ENCODE assay signal across 36 cellular contexts in the genomic region with DNA sequence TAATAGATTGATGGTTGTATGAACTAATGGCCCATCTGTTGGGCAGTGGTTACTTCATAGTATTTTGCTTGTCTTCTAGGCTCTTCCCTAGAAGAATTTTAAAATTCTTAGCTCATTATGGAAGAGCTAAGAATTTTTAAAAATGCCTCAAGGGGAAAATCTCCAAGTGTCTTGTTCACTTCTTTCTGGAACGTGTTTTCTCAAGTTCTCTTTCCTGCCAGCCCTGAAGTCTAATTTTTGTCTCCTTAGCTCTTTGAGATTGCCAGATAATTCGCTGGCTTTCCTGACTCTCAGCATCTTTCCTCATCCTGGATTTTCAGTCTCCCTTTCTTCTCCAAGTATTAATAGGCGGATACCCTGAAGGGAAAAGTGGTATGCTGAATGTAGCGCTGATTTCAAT.
"Had no signal": no experiment of that assay in that cellular context is flagged by ENCODE, and none has a peak within 500 bp of the region (broad histone marks: within the 10 kb centered on the region; RNA-seq: fewer than 3 reads in every experiment).

No MANE protein-coding gene starts in this region.

- H3K36me3 Mint-ChIP-seq: activated CD8-positive, alpha-beta memory T cell treated with anti-CD3 and anti-CD28 coated beads, Interleukin-2, amount 10 ng/mL, durations not matched to agents 7 days and 5 days; activated naive CD4-positive, alpha-beta T cell treated with anti-CD3 and anti-CD28 coated beads, Interleukin-2, amount 50 U/mL, for 72 hours; activated naive CD8-positive, alpha-beta T cell treated with anti-CD3 and anti-CD28 coated beads for 36 hours had no signal

- H3K4me3 ChIP-seq: adrenal gland, body of pancreas, cardiac muscle cell had no signal

- DNase-seq: activated B cell treated with CpG ODN at 0.5 μM for 24 hours; activated CD4-positive, alpha-beta memory T cell treated with anti-CD3 and anti-CD28 coated beads, Interleukin-2, amount 10 ng/mL, durations not matched to agents 7 days and 5 days; activated CD4-positive, alpha-beta T cell treated with anti-CD3 and anti-CD28 coated beads for 4 hours; activated CD4-positive, alpha-beta T cell treated with anti-CD3 and anti-CD28 coated beads, Interleukin-2, amount 10 ng/mL, durations not matched to agents 24 days and 14 days; activated CD4-positive, alpha-beta T cell treated with anti-CD3 and anti-CD28 coated beads, Interleukin-2, amount 50 U/mL, for 48 hours; activated CD4-positive, CD25-positive, alpha-beta regulatory T cell treated with anti-CD3 and anti-CD28 coated beads, Interleukin-2, amount 50 U/mL, for 72 hours; activated CD8-positive, alpha-beta memory T cell treated with anti-CD3 and anti-CD28 coated beads for 24 hours; activated CD8-positive, alpha-beta memory T cell treated with anti-CD3 and anti-CD28 coated beads, Interleukin-2, amount 10 ng/mL, durations not matched to agents 7 days and 5 days; activated CD8-positive, alpha-beta memory T cell treated with anti-CD3 and anti-CD28 coated beads, Interleukin-2, amount 50 U/mL, for 48 hours; activated CD8-positive, alpha-beta T cell treated with anti-CD3 and anti-CD28 coated beads, Interleukin-2, amount 10 ng/mL, durations not matched to agents 7 days and 5 days; activated effector memory CD4-positive, alpha-beta T cell treated with anti-CD3 and anti-CD28 coated beads, Interleukin-2, amount 50 U/mL, for 16 hours; activated gamma-delta T cell treated with Interleukin-2 at 50 U/mL for 16 hours; activated naive CD4-positive, alpha-beta T cell; activated naive CD4-positive, alpha-beta T cell treated with anti-CD3 and anti-CD28 coated beads for 36 hours; activated naive CD4-positive, alpha-beta T cell treated with anti-CD3 and anti-CD28 coated beads, Interleukin-2, amount 50 U/mL, for 16 hours; activated naive CD8-positive, alpha-beta T cell treated with anti-CD3 and anti-CD28 coated beads for 36 hours; activated T-cell treated with anti-CD3 and anti-CD28 coated beads, Interleukin-2, amount 50 U/mL, for 4 hours; activated T-cell treated with anti-CD3 and anti-CD28 coated beads, Interleukin-2, amount 50 U/mL, for 72 hours; adrenal gland; amniotic stem cell; aorta; body of pancreas; brain microvascular endothelial cell; caudate nucleus; cerebellar nuclear complex; T-helper 1 cell; T-helper 2 cell; T-helper 9 cell had no signal

- H3K27ac ChIP-seq: adrenal gland, body of pancreas, brain microvascular endothelial cell, cardiac muscle cell, VCaP had no signal

- H3K27ac Mint-ChIP-seq: activated B cell treated with CpG ODN at 0.5 μM for 24 hours; activated CD4-positive, alpha-beta memory T cell treated with anti-CD3 and anti-CD28 coated beads, Interleukin-2, amount 10 ng/mL, durations not matched to agents 7 days and 5 days; activated CD4-positive, alpha-beta T cell treated with anti-CD3 and anti-CD28 coated beads, Interleukin-2, amount 10 ng/mL, durations not matched to agents 24 days and 14 days; activated CD8-positive, alpha-beta memory T cell treated with anti-CD3 and anti-CD28 coated beads, Interleukin-2, amount 10 ng/mL, durations not matched to agents 7 days and 5 days; activated CD8-positive, alpha-beta T cell treated with anti-CD3 and anti-CD28 coated beads, Interleukin-2, amount 10 ng/mL, durations not matched to agents 7 days and 5 days; activated naive CD4-positive, alpha-beta T cell treated with anti-CD3 and anti-CD28 coated beads for 36 hours; activated naive CD4-positive, alpha-beta T cell treated with anti-CD3 and anti-CD28 coated beads, Interleukin-2, amount 50 U/mL, for 72 hours; activated naive CD8-positive, alpha-beta T cell treated with anti-CD3 and anti-CD28 coated beads for 36 hours; activated T-cell treated with anti-CD3 and anti-CD28 coated beads, Interleukin-2, amount 50 U/mL, for 72 hours; activated T-helper 1 cell treated with anti-CD3 and anti-CD28 coated beads, Interleukin-12 subunit alpha, Interleukin-12 subunit beta, Interleukin-2, Interleukin-4 antibody, amounts not matched to agents 30 ng/mL and 10 ng/mL and 1 ng/mL, durations not matched to agents 14 hours and 24 hours and 36 hours; activated T-helper 17 cell treated with anti-CD3 and anti-CD28 coated beads, Interleukin-2, amount 50 U/mL, for 72 hours; T-helper 1 cell treated with Interleukin-12 subunit alpha and Interleukin-12 subunit beta and Interleukin-4 antibody, amounts not matched to agents 30 μg/mL and 1 μg/mL, for 36 hours; T-helper 2 cell treated with Interferon-gamma antibody and Interleukin-4, amounts not matched to agents 5 μg/mL and 100 μg/mL, for 36 hours had no signal

- H3K4me1 Mint-ChIP-seq: activated B cell treated with CpG ODN at 0.5 μM for 24 hours; activated CD4-positive, alpha-beta memory T cell treated with anti-CD3 and anti-CD28 coated beads, Interleukin-2, amount 10 ng/mL, durations not matched to agents 7 days and 5 days; activated CD4-positive, alpha-beta T cell treated with anti-CD3 and anti-CD28 coated beads, Interleukin-2, amount 10 ng/mL, durations not matched to agents 24 days and 14 days; activated CD8-positive, alpha-beta memory T cell treated with anti-CD3 and anti-CD28 coated beads, Interleukin-2, amount 10 ng/mL, durations not matched to agents 7 days and 5 days; activated naive CD8-positive, alpha-beta T cell treated with anti-CD3 and anti-CD28 coated beads for 36 hours; activated T-helper 17 cell treated with anti-CD3 and anti-CD28 coated beads, Interleukin-2, amount 50 U/mL, for 72 hours; central memory CD8-positive, alpha-beta T cell had no signal

- H3K27me3 ChIP-seq: adrenal gland, body of pancreas, brain microvascular endothelial cell, cardiac muscle cell had no signal

- H3K36me3 ChIP-seq: adrenal gland, brain microvascular endothelial cell, cardiac muscle cell had no signal

- ATAC-seq: activated CD8-positive, alpha-beta memory T cell treated with anti-CD3 and anti-CD28 coated beads, Interleukin-2, amount 10 ng/mL, durations not matched to agents 7 days and 5 days; activated CD8-positive, alpha-beta T cell treated with anti-CD3 and anti-CD28 coated beads, Interleukin-2, amount 10 ng/mL, durations not matched to agents 7 days and 5 days; activated naive CD4-positive, alpha-beta T cell treated with anti-CD3 and anti-CD28 coated beads, Interleukin-2, amount 50 U/mL, for 72 hours; activated T-cell treated with anti-CD3 and anti-CD28 coated beads, Interleukin-2, amount 50 U/mL, for 4 hours; activated T-cell treated with anti-CD3 and anti-CD28 coated beads, Interleukin-2, amount 50 U/mL, for 72 hours; activated T-helper 17 cell treated with anti-CD3 and anti-CD28 coated beads, Interleukin-2, amount 50 U/mL, for 72 hours; body of pancreas had no signal

- H3K9me3 ChIP-seq: adrenal gland, body of pancreas had no signal

- H3K27me3 Mint-ChIP-seq: activated B cell treated with CpG ODN at 0.5 μM for 24 hours; activated CD4-positive, alpha-beta memory T cell treated with anti-CD3 and anti-CD28 coated beads, Interleukin-2, amount 10 ng/mL, durations not matched to agents 7 days and 5 days; activated CD4-positive, alpha-beta T cell treated with anti-CD3 and anti-CD28 coated beads, Interleukin-2, amount 10 ng/mL, durations not matched to agents 24 days and 14 days; activated CD8-positive, alpha-beta memory T cell treated with anti-CD3 and anti-CD28 coated beads, Interleukin-2, amount 10 ng/mL, durations not matched to agents 7 days and 5 days; activated naive CD8-positive, alpha-beta T cell treated with anti-CD3 and anti-CD28 coated beads for 36 hours; activated T-helper 17 cell treated with anti-CD3 and anti-CD28 coated beads, Interleukin-2, amount 50 U/mL, for 72 hours; central memory CD8-positive, alpha-beta T cell had no signal

- H3K4me1 ChIP-seq: body of pancreas had no signal

- H3K4me3 Mint-ChIP-seq: activated B cell treated with CpG ODN at 0.5 μM for 24 hours; activated CD4-positive, alpha-beta memory T cell treated with anti-CD3 and anti-CD28 coated beads, Interleukin-2, amount 10 ng/mL, durations not matched to agents 7 days and 5 days; activated CD4-positive, alpha-beta T cell treated with anti-CD3 and anti-CD28 coated beads, Interleukin-2, amount 10 ng/mL, durations not matched to agents 24 days and 14 days; activated CD8-positive, alpha-beta memory T cell treated with anti-CD3 and anti-CD28 coated beads, Interleukin-2, amount 10 ng/mL, durations not matched to agents 7 days and 5 days; activated CD8-positive, alpha-beta T cell treated with anti-CD3 and anti-CD28 coated beads, Interleukin-2, amount 10 ng/mL, durations not matched to agents 7 days and 5 days; activated naive CD4-positive, alpha-beta T cell treated with anti-CD3 and anti-CD28 coated beads for 36 hours; activated naive CD8-positive, alpha-beta T cell treated with anti-CD3 and anti-CD28 coated beads for 36 hours; activated T-cell treated with anti-CD3 and anti-CD28 coated beads, Interleukin-2, amount 50 U/mL, for 4 hours; activated T-cell treated with anti-CD3 and anti-CD28 coated beads, Interleukin-2, amount 50 U/mL, for 72 hours; activated T-helper 1 cell treated with anti-CD3 and anti-CD28 coated beads, Interleukin-12 subunit alpha, Interleukin-12 subunit beta, Interleukin-2, Interleukin-4 antibody, amounts not matched to agents 30 ng/mL and 10 ng/mL and 1 ng/mL, durations not matched to agents 14 hours and 24 hours and 36 hours; activated T-helper 17 cell treated with anti-CD3 and anti-CD28 coated beads, Interleukin-2, amount 50 U/mL, for 72 hours; central memory CD8-positive, alpha-beta T cell; T-helper 1 cell treated with Interleukin-12 subunit alpha and Interleukin-12 subunit beta and Interleukin-4 antibody, amounts not matched to agents 30 μg/mL and 1 μg/mL, for 36 hours; T-helper 2 cell treated with Interferon-gamma antibody and Interleukin-4, amounts not matched to agents 5 μg/mL and 100 μg/mL, for 36 hours had no signal

- H3K9me3 Mint-ChIP-seq: activated CD4-positive, alpha-beta memory T cell treated with anti-CD3 and anti-CD28 coated beads, Interleukin-2, amount 10 ng/mL, durations not matched to agents 7 days and 5 days; activated CD4-positive, alpha-beta T cell treated with anti-CD3 and anti-CD28 coated beads, Interleukin-2, amount 10 ng/mL, durations not matched to agents 24 days and 14 days; activated naive CD4-positive, alpha-beta T cell treated with anti-CD3 and anti-CD28 coated beads for 36 hours; activated naive CD8-positive, alpha-beta T cell treated with anti-CD3 and anti-CD28 coated beads for 36 hours; activated T-cell treated with anti-CD3 and anti-CD28 coated beads, Interleukin-2, amount 50 U/mL, for 4 hours; activated T-helper 1 cell treated with anti-CD3 and anti-CD28 coated beads, Interleukin-12 subunit alpha, Interleukin-12 subunit beta, Interleukin-2, Interleukin-4 antibody, amounts not matched to agents 30 ng/mL and 10 ng/mL and 1 ng/mL, durations not matched to agents 14 hours and 24 hours and 36 hours; activated T-helper 17 cell treated with anti-CD3 and anti-CD28 coated beads, Interleukin-2, amount 50 U/mL, for 72 hours; central memory CD8-positive, alpha-beta T cell; T-helper 2 cell treated with Interferon-gamma antibody and Interleukin-4, amounts not matched to agents 5 μg/mL and 100 μg/mL, for 36 hours had no signal
